25 cellular contexts compared by ENCODE assay signal in the genomic region with DNA sequence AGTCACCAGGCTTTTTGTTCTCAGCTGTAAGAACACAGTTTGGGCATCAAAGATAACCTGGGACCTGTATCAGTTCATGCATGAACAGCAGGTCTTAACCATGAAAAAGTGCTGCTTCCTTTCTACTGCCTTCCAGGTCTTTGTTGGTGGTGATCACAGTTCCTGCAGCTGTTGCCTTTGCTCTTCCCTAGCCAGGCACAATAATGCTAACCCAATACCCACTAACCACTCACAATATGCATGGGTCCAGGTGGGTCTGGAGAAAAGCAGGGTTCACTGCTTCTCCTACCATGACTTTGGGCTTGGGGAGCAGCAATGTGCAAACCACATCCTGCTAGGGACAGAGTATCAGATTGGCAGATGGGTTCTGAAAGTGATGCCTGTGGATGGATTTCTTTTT.
"Had no signal": no experiment of that assay in that cellular context is flagged by ENCODE, and none has a peak within 500 bp of the region (broad histone marks: within the 10 kb centered on the region; RNA-seq: fewer than 3 reads in every experiment).

No MANE protein-coding gene starts in this region.

- H3K27me3 ChIP-seq: stomach, suprapubic skin, testis, thyroid gland, tibial nerve, transverse colon, upper lobe of left lung, upper lobe of right lung, uterus, vagina had no signal

- H3K36me3 ChIP-seq: stomach, suprapubic skin, thoracic aorta, thyroid gland, tibial artery, tibial nerve, transverse colon, upper lobe of left lung, upper lobe of right lung, uterus, vagina had no signal

- H3K4me1 ChIP-seq: stomach, suprapubic skin, testis, tibial artery, tibial nerve, transverse colon, upper lobe of left lung, upper lobe of right lung, uterus, vagina had no signal

- H3K4me3 ChIP-seq: stomach, suprapubic skin, testis, thoracic aorta, thyroid gland, tibial artery, tibial nerve, transverse colon, upper lobe of left lung, upper lobe of right lung, uterus, vagina had no signal

- H3K27ac ChIP-seq: stomach, suprapubic skin, testis, thoracic aorta, thyroid gland, tibial artery, tibial nerve, transverse colon, upper lobe of left lung, upper lobe of right lung, uterus, vagina had no signal

- DNase-seq: stimulated activated CD4-positive, alpha-beta T cell treated with anti-CD3 and anti-CD28 coated beads, Interleukin-2, amount 100 ng/mL, for 48 hours; stimulated activated CD4-positive, alpha-beta T cell treated with anti-CD3 and anti-CD28 coated beads, Interleukin-4, amount 100 ng/mL, for 1 hour; stimulated activated CD4-positive, alpha-beta T cell treated with anti-CD3 and anti-CD28 coated beads, Interleukin-4, amount 100 ng/mL, for 24 hours; stimulated activated CD4-positive, alpha-beta T cell treated with anti-CD3 and anti-CD28 coated beads, Interleukin-4, amount 100 ng/mL, for 4 hours; stimulated activated CD8-positive, alpha-beta memory T cell treated with anti-CD3 and anti-CD28 coated beads, Interleukin-4, amount 100 ng/mL, for 48 hours; stimulated activated naive B cell treated with anti-CD40 and anti-IgM and Interleukin-4, amounts not matched to agents 10 μg/mL and 1 μg/mL and 100 μg/mL, for 72 hours; stimulated activated naive CD4-positive, alpha-beta T cell; stimulated activated naive CD4-positive, alpha-beta T cell treated with Interleukin-2 at 50 U/mL for 16 hours; stimulated activated naive CD8-positive, alpha-beta T cell treated with anti-CD3 and anti-CD28 coated beads, Interleukin-15, amount 100 ng/mL, for 72 hours; stimulated activated naive CD8-positive, alpha-beta T cell treated with anti-CD3 and anti-CD28 coated beads, Interleukin-15, Interleukin-2, amounts not matched to agents 100 U/mL and 50 U/mL, for 24 hours; stomach; substantia nigra; testis; thyroid gland; tibial artery; transverse colon; upper lobe of left lung; upper lobe of right lung; uterus had no signal

- ATAC-seq: stimulated activated effector memory CD8-positive, alpha-beta T cell treated with anti-CD3 and anti-CD28 coated beads, Interleukin-12 subunit alpha, Interleukin-12 subunit beta, amount 100 ng/mL, for 72 hours; stimulated activated memory B cell treated with anti-CD40 and anti-IgM and Interleukin-4, amounts not matched to agents 10 μg/mL and 1 μg/mL and 100 μg/mL, for 72 hours; stimulated activated naive B cell treated with anti-CD40 and anti-IgM and Interleukin-4, amounts not matched to agents 10 μg/mL and 1 μg/mL and 100 μg/mL, for 72 hours; stimulated activated naive CD8-positive, alpha-beta T cell treated with anti-CD3 and anti-CD28 coated beads, Interleukin-15, amount 100 ng/mL, for 72 hours; stimulated activated naive CD8-positive, alpha-beta T cell treated with anti-CD3 and anti-CD28 coated beads, Interleukin-15, Interleukin-2, amounts not matched to agents 100 U/mL and 50 U/mL, for 24 hours; upper lobe of right lung had no signal

- H3K9me3 ChIP-seq: stomach, suprapubic skin, testis, thoracic aorta, thyroid gland, tibial artery, tibial nerve, transverse colon, upper lobe of left lung, upper lobe of right lung, uterus, vagina had no signal
